11 cellular contexts compared by ENCODE assay signal in genomic region chr6:13302291-13302690, GRCh38. TPM values are rescaled to one million over a fixed set of nuclear protein-coding genes. Genes with fewer than 3 reads are reported as not detected.
DNase-seq lines count a peak whose midpoint lies in the region; ATAC-seq, FAIRE-seq and TF ChIP-seq lines count a peak whose summit lies in the region.
"Had no signal": no experiment of that assay in that cellular context is flagged by ENCODE, and none has a peak within 500 bp of the region (broad histone marks: within the 10 kb centered on the region; RNA-seq: fewer than 3 reads in every experiment).

No MANE protein-coding gene starts in this region.

- FAIRE-seq in H54 (lab: Jason Lieb, UNC) = no peak

- intact Hi-C loops in heart right ventricle (cut with DNase I) (loop anchor here in 1 of 10 donors (10.0 kb wide), 1 partner anchor 107 kb away; no protein-coding TSS in a partner anchor), posterior cingulate gyrus (cut with DNase I) (loop anchor here (2.0 to 10.0 kb wide), 2 partner anchors 287 to 345 kb away; no protein-coding TSS in a partner anchor), ovary (cut with DNase I) (no loop called here)

- peaks cover 9 to 24% (median 19%) of the 10 kb centered on the region in 4 donors for H3K4me1 Mint-ChIP-seq in CD4-positive, CD25-positive, alpha-beta regulatory T cell

- H3K4me3 Mint-ChIP-seq in CD4-positive, CD25-positive, alpha-beta regulatory T cell = no peak overlapping the region

- TF ChIP-seq CTCF in heart right ventricle (IDR thresholded peaks at IDR 0.05) (no peak), ovary (IDR thresholded peaks at IDR 0.05) (no peak)

- H3K36me3 ChIP-seq in CD4-positive, CD25-positive, alpha-beta regulatory T cell (ENCODE audit: control insufficient read depth, insufficient read depth, low read length) = peaks cover 35% of the 10 kb centered on the region
- H3K36me3 ChIP-seq in heart right ventricle (peaks cover 0 to 88% (median 18%) of the 10 kb centered on the region in 9 donors), ovary (no peaks in the 10 kb centered on the region)

- TF ChIP-seq EP300 in ovary (IDR thresholded peaks at IDR 0.05) = no peak

- no peaks in the 10 kb centered on the region for H3K27me3 ChIP-seq in CD4-positive, CD25-positive, alpha-beta regulatory T cell (ENCODE audit: control insufficient read depth, insufficient read depth, low read length)
- H3K27me3 ChIP-seq in heart right ventricle (no peaks in the 10 kb centered on the region), ovary (no peaks in the 10 kb centered on the region)

- peaks cover 8% of the 10 kb centered on the region for H3K4me1 ChIP-seq in CD4-positive, CD25-positive, alpha-beta regulatory T cell (ENCODE audit: control insufficient read depth, insufficient read depth, low read length, poor library complexity, severe bottlenecking)
- H3K4me1 ChIP-seq in heart right ventricle = peaks cover 10 to 42% (median 29%) of the 10 kb centered on the region in 9 donors
- peaks cover 11% of the 10 kb centered on the region for H3K4me1 ChIP-seq in ovary (ENCODE audit: insufficient read depth)

- H3K9me3 ChIP-seq in CD4-positive, CD25-positive, alpha-beta regulatory T cell (ENCODE audit: control insufficient read depth in 2 of 2, low read length in 2 of 2) = no peaks in the 10 kb centered on the region
- no peaks in the 10 kb centered on the region for H3K9me3 ChIP-seq in heart right ventricle
- H3K9me3 ChIP-seq in ovary = no peaks in the 10 kb centered on the region

- peak overlapping the region; percentile 2 to 67 (median 23) for H3K27ac Mint-ChIP-seq in CD4-positive, CD25-positive, alpha-beta regulatory T cell
- peak overlapping the region; percentile 89 to 98 for H3K27ac Mint-ChIP-seq in activated naive CD4-positive, alpha-beta T cell treated with anti-CD3 and anti-CD28 coated beads, Interleukin-2, amount 50 U/mL, for 72 hours

- no peak overlapping the region for H3K27ac ChIP-seq in CD4-positive, CD25-positive, alpha-beta regulatory T cell (ENCODE audit: insufficient read depth, low read length, poor library complexity, severe bottlenecking)
- peak overlapping the region in 9 of 10 donors; percentile 30 to 87 (median 73) for H3K27ac ChIP-seq in heart right ventricle
- peak overlapping the region in 1 of 2 donors; percentile 60 for H3K27ac ChIP-seq in ovary
- H3K27ac ChIP-seq: VCaP had no signal

- H3K27me3 Mint-ChIP-seq in CD4-positive, CD25-positive, alpha-beta regulatory T cell = no peaks in the 10 kb centered on the region

- peaks cover 51% of the 10 kb centered on the region for H3K36me3 Mint-ChIP-seq in CD4-positive, CD25-positive, alpha-beta regulatory T cell
- H3K36me3 Mint-ChIP-seq in activated naive CD4-positive, alpha-beta T cell treated with anti-CD3 and anti-CD28 coated beads, Interleukin-2, amount 50 U/mL, for 72 hours = peaks cover 32 to 35% of the 10 kb centered on the region in 2 donors

- no peak overlapping the region for H3K4me3 ChIP-seq in CD4-positive, CD25-positive, alpha-beta regulatory T cell (ENCODE audit: low read depth, low read length)
- H3K4me3 ChIP-seq in heart right ventricle (no peak overlapping the region), ovary (no peak overlapping the region)

- DNase-seq in CD4-positive, CD25-positive, alpha-beta regulatory T cell = no peak
- DNase-seq in activated naive CD4-positive, alpha-beta T cell treated with anti-CD3 and anti-CD28 coated beads, Interleukin-2, amount 50 U/mL, for 72 hours (ENCODE audit: low spot score in 2 of 2) = no peak
- DNase-seq in heart right ventricle (no peak), posterior cingulate gyrus (peak in 6 of 10 donors; percentile 42 to 91 (median 64)), UCSD-AML1 (lab: John Stamatoyannopoulos, UW; ENCODE audit: unreplicated experiment) (no peak), ovary (no peak), H54 (ENCODE audit: insufficient read length, low spot score) (no peak)
- DNase-seq: DND-41, NCI-H510A had no signal

- no peaks in the 10 kb centered on the region for H3K9me3 Mint-ChIP-seq in CD4-positive, CD25-positive, alpha-beta regulatory T cell
- peaks cover 0 to 5% of the 10 kb centered on the region in 2 donors for H3K9me3 Mint-ChIP-seq in activated naive CD4-positive, alpha-beta T cell treated with anti-CD3 and anti-CD28 coated beads, Interleukin-2, amount 50 U/mL, for 72 hours

- 56 to 62% methylated on average over 7 of the region's 7 CpGs for WGBS in heart right ventricle, 2 donors
- WGBS in ovary, 3 donors = 77 to 85% (median 82%) methylated on average over 7 of the region's 7 CpGs

- TF ChIP-seq POLR2A in ovary (IDR thresholded peaks at IDR 0.05) (no peak), H54 (IDR thresholded peaks at IDR 0.05; ENCODE audit: low read depth, low read length) (no peak)

- no peak for ATAC-seq in CD4-positive, CD25-positive, alpha-beta regulatory T cell (ENCODE audit: low read depth in 2 of 2)
- peak in 1 of 2 donors; percentile 5 for ATAC-seq in activated naive CD4-positive, alpha-beta T cell treated with anti-CD3 and anti-CD28 coated beads, Interleukin-2, amount 50 U/mL, for 72 hours
- ATAC-seq in heart right ventricle (peak in 6 of 8 donors; percentile 3 to 30 (median 14)), GM18868 (IDR thresholded peaks at IDR 0.05; ENCODE audit: unreplicated experiment) (no peak)

RNA-seq across cellular contexts. Expression of gene TBC1D7, which starts 26.0 kb away (rescaled TPM):
- total RNA-seq in CD4-positive, CD25-positive, alpha-beta regulatory T cell = 16.2 TPM
- polyA plus RNA-seq in CD4-positive, CD25-positive, alpha-beta regulatory T cell = 10 to 100 TPM; 18.7 to 31.3 (median 22.5) TPM
- total RNA-seq in activated naive CD4-positive, alpha-beta T cell treated with anti-CD3 and anti-CD28 coated beads, Interleukin-2, amount 50 U/mL, for 72 hours = 10 to 100 TPM; 13.2 to 30.9 TPM
- total RNA-seq in heart right ventricle = 10 to 100 TPM; 21.7 to 42.6 (median 28.6) TPM
- polyA plus RNA-seq in heart right ventricle = 10 to 100 TPM; 17.3 to 19.3 TPM
- total RNA-seq in ovary = 10 to 100 TPM in 1 of 7 donors, 1 to 10 TPM in 6; 4.7 to 10.2 (median 6.1) TPM
- polyA plus RNA-seq in ovary = 10 to 100 TPM in 1 of 2 donors, 1 to 10 TPM in 1; 7.7 to 11.9 TPM

Comparison
In these comparisons a context has a peak if more than half of its experiments do, and no peak if none do; other contexts are left out.
1. ATAC-seq: peak in heart right ventricle (6 of 8); none in CD4-positive, CD25-positive, alpha-beta regulatory T cell (0 of 2) and GM18868 (single experiment).
2. DNase-seq: peak in posterior cingulate gyrus (6 of 10); none in CD4-positive, CD25-positive, alpha-beta regulatory T cell (0 of 3), activated naive CD4-positive, alpha-beta T cell treated with anti-CD3 and anti-CD28 coated beads, Interleukin-2, amount 50 U/mL, for 72 hours (0 of 2), heart right ventricle (0 of 2), UCSD-AML1 (single experiment), ovary (0 of 5) and H54 (single experiment).